33 cellular contexts compared by ENCODE assay signal in genomic region chr7:103887050-103887449, GRCh38.
"Had no signal": no experiment of that assay in that cellular context is flagged by ENCODE, and none has a peak within 500 bp of the region (broad histone marks: within the 10 kb centered on the region; RNA-seq: fewer than 3 reads in every experiment).

No MANE protein-coding gene starts in this region.

- H3K9me3 ChIP-seq: adrenal gland, ascending aorta, colonic mucosa had no signal

- H3K36me3 ChIP-seq: adrenal gland, ascending aorta, cardiac muscle cell, colonic mucosa had no signal

- ATAC-seq: activated CD8-positive, alpha-beta T cell treated with anti-CD3 and anti-CD28 coated beads for 36 hours; activated naive CD4-positive, alpha-beta T cell treated with anti-CD3 and anti-CD28 coated beads, Interleukin-2, amount 50 U/mL, for 72 hours; activated T-cell treated with anti-CD3 and anti-CD28 coated beads, Interleukin-2, amount 50 U/mL, for 4 hours; activated T-cell treated with anti-CD3 and anti-CD28 coated beads, Interleukin-2, amount 50 U/mL, for 72 hours; activated T-helper 17 cell treated with anti-CD3 and anti-CD28 coated beads, Interleukin-2, amount 50 U/mL, for 72 hours had no signal

- DNase-seq: activated B cell treated with CpG ODN at 0.5 μM for 24 hours; activated CD4-positive, alpha-beta memory T cell treated with anti-CD3 and anti-CD28 coated beads for 36 hours; activated CD4-positive, alpha-beta T cell treated with anti-CD3 and anti-CD28 coated beads for 4 hours; activated CD4-positive, alpha-beta T cell treated with anti-CD3 and anti-CD28 coated beads, Interleukin-2, amount 10 ng/mL, durations not matched to agents 24 days and 14 days; activated CD4-positive, alpha-beta T cell treated with anti-CD3 and anti-CD28 coated beads, Interleukin-2, amount 50 U/mL, for 1 hour; activated CD4-positive, alpha-beta T cell treated with anti-CD3 and anti-CD28 coated beads, Interleukin-2, amount 50 U/mL, for 4 hours; activated CD4-positive, CD25-positive, alpha-beta regulatory T cell treated with anti-CD3 and anti-CD28 coated beads, Interleukin-2, amount 50 U/mL, for 72 hours; activated CD8-positive, alpha-beta memory T cell treated with anti-CD3 and anti-CD28 coated beads, Interleukin-2, amount 50 U/mL, for 4 hours; activated CD8-positive, alpha-beta T cell treated with anti-CD3 and anti-CD28 coated beads for 36 hours; activated effector memory CD4-positive, alpha-beta T cell treated with anti-CD3 and anti-CD28 coated beads, Interleukin-2, amount 50 U/mL, for 16 hours; activated gamma-delta T cell treated with Interleukin-2 at 50 U/mL for 16 hours; activated naive CD4-positive, alpha-beta T cell; activated naive CD4-positive, alpha-beta T cell treated with anti-CD3 and anti-CD28 coated beads for 36 hours; activated naive CD4-positive, alpha-beta T cell treated with anti-CD3 and anti-CD28 coated beads, Interleukin-2, amount 50 U/mL, for 16 hours; activated naive CD8-positive, alpha-beta T cell treated with anti-CD3 and anti-CD28 coated beads for 36 hours; activated T-cell treated with anti-CD3 and anti-CD28 coated beads for 4 hours; activated T-cell treated with anti-CD3 and anti-CD28 coated beads, Interleukin-2, amount 50 U/mL, for 1 hour; activated T-cell treated with anti-CD3 and anti-CD28 coated beads, Interleukin-2, amount 50 U/mL, for 4 hours; activated T-cell treated with anti-CD3 and anti-CD28 coated beads, Interleukin-2, amount 50 U/mL, for 72 hours; adrenal gland; amniotic stem cell; caudate nucleus; cerebellar nuclear complex; colonic mucosa; T-helper 2 cell; T-helper 9 cell had no signal

- FAIRE-seq: bronchial epithelial cell, TTC549 had no signal

- H3K27ac ChIP-seq: adrenal gland, ascending aorta, colonic mucosa, VCaP had no signal

- H3K4me3 ChIP-seq: adrenal gland, ascending aorta, cardiac muscle cell, colonic mucosa had no signal

- H3K4me1 ChIP-seq: adrenal gland, ascending aorta, colonic mucosa had no signal

- H3K27me3 ChIP-seq: adrenal gland, ascending aorta, cardiac muscle cell, colonic mucosa had no signal
